9 cellular contexts compared by ENCODE assay signal in the genomic region with DNA sequence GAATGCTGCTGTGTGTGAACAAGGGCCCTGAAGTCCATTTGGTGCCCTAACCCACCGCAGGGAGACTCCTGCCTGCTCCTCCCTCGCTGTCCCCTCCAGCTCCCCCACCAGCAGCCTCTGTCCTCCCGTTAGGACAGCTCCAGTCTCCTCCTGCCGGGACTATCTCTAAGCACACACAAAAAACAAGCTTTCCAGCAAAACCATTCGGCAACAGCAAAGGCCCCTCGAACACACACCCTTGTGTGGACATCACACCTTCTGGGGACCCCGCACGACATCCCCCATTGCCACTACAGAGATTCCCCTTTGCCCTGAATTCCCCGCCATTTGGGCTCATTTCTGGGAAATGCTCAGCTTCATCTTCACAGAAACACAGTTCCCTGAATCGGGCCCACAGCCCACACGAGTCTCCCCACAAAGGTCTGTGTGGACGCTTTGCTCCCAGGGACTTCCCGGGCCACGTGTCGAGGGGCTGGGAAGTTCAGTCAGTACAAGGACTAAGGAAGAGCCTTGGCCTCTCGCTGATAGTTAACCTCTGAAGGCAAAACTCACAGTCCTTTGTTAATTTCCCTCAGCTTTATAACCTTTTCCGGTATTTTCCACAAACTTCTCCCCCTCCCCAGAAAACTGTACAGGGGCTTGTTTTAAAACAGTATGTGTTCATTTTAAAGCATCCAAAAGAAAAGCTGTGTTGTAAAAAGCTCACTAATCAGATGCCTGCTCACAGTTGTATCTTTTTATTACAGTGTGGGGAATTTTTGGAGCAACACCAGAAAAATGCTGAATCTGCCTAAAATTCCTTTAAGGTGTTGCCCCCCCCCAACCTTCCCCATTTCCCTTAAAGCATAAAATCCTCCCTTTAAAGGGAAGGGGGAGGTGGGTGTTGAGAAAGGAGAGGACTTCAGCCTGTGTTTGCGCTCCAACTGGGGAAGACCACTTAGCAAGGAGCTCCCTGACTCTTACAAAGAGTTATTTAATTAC. TPM values are rescaled to one million over a fixed set of nuclear protein-coding genes. Genes with fewer than 3 reads are reported as not detected.
DNase-seq lines count a peak whose midpoint lies in the region; ATAC-seq and TF ChIP-seq lines count a peak whose summit lies in the region.
"Had no signal": no experiment of that assay in that cellular context is flagged by ENCODE, and none has a peak within 500 bp of the region (broad histone marks: within the 10 kb centered on the region; RNA-seq: fewer than 3 reads in every experiment).

No MANE protein-coding gene starts in this region.

- POLR2A ChIA-PET in A673 (lab: Charles Lee; ENCODE audit: low non-redundant PET): no interaction called here

- H3K9me3 ChIP-seq in A673 (ENCODE audit: low read depth, low read length, poor library complexity, severe bottlenecking): no peaks in the 10 kb centered on the region
- H3K9me3 ChIP-seq in WERI-Rb-1 (ENCODE audit: severe bottlenecking): no peaks in the 10 kb centered on the region

- H3K36me3 ChIP-seq in A673 (ENCODE audit: insufficient read depth, low read length, poor library complexity, severe bottlenecking): peaks cover 9% of the 10 kb centered on the region
- peaks cover 51% of the 10 kb centered on the region for H3K36me3 ChIP-seq in WERI-Rb-1

- H3K4me3 ChIP-seq in A673 (ENCODE audit: low read depth, low read length, poor library complexity, severe bottlenecking): no peak overlapping the region
- no peak overlapping the region for H3K4me3 ChIP-seq in WERI-Rb-1 (ENCODE audit: low read depth, low read length)

- H3K4me3 Mint-ChIP-seq in IgD-negative memory B cell (peak overlapping the region; percentile 33 to 90 (median 66)), natural killer cell (peak overlapping the region; percentile 94)

- ATAC-seq in natural killer cell: no peak
- ATAC-seq in GM18505 (IDR thresholded peaks at IDR 0.05; ENCODE audit: unreplicated experiment): no peak

- no peaks in the 10 kb centered on the region for H3K27me3 ChIP-seq in A673 (replicated peaks; ENCODE audit: insufficient read depth, low read depth, low read length, poor library complexity)
- no peaks in the 10 kb centered on the region for H3K27me3 ChIP-seq in WERI-Rb-1 (ENCODE audit: insufficient read depth, low read depth, severe bottlenecking)

- BruUV-seq in A673 (replicated peaks; lab: Mats Ljungman, UMichigan): no TSS peak

- TF ChIP-seq CTCF in A673 (conservative IDR thresholded peaks at IDR 0.05; ENCODE audit: low read depth, low read length) (no peak), natural killer cell (IDR thresholded peaks at IDR 0.05) (no peak), WERI-Rb-1 (IDR thresholded peaks at IDR 0.05; ENCODE audit: low read depth, low read length) (no peak)

- H3K36me3 Mint-ChIP-seq in IgD-negative memory B cell (no peaks in the 10 kb centered on the region), natural killer cell (peaks cover 13% of the 10 kb centered on the region)

- intact Hi-C loops in A673 (cut with micrococcal nuclease; ENCODE audit: unreplicated experiment): no loop called here
- intact Hi-C loops in natural killer cell (cut with micrococcal nuclease): no loop called here

- DNase-seq in A673 (ENCODE audit: low spot score) (no peak), cerebellar cortex (ENCODE audit: low spot score) (peak; percentile 44), natural killer cell (no peak), WERI-Rb-1 (no peak), D341Med (ENCODE audit: low spot score) (no peak), GDM1 (lab: John Stamatoyannopoulos, UW) (no peak)
- DNase-seq: stimulated activated CD4-positive, alpha-beta T cell treated with anti-CD3 and anti-CD28 coated beads, Interleukin-4, amount 100 ng/mL, for 1 hour had no signal

- H3K4me1 Mint-ChIP-seq in IgD-negative memory B cell: peaks cover 46 to 59% (median 54%) of the 10 kb centered on the region in 3 donors
- H3K4me1 Mint-ChIP-seq in natural killer cell: peaks cover 91 to 97% of the 10 kb centered on the region in 2 donors

- CTCF ChIA-PET in A673 (lab: Charles Lee): no interaction called here

- peak overlapping the region; percentile 78 for H3K27ac ChIP-seq in A673 (ENCODE audit: low read depth, low read length, poor library complexity, severe bottlenecking)
- H3K27ac ChIP-seq in WERI-Rb-1: no peak overlapping the region

- peak overlapping the region; percentile 40 to 98 (median 81) for H3K27ac Mint-ChIP-seq in IgD-negative memory B cell
- peak overlapping the region; percentile 95 to 96 for H3K27ac Mint-ChIP-seq in natural killer cell

- H3K27me3 Mint-ChIP-seq in IgD-negative memory B cell: peaks cover 2% of the 10 kb centered on the region
- no peaks in the 10 kb centered on the region for H3K27me3 Mint-ChIP-seq in natural killer cell (ENCODE audit: low read depth in 2 of 2)

- H3K9me3 Mint-ChIP-seq in IgD-negative memory B cell: no peaks in the 10 kb centered on the region
- H3K9me3 Mint-ChIP-seq in natural killer cell: no peaks in the 10 kb centered on the region

- peaks cover 74% of the 10 kb centered on the region for H3K4me1 ChIP-seq in A673 (ENCODE audit: insufficient read depth, low read length, poor library complexity, severe bottlenecking)

- TF ChIP-seq POLR2A in GM18505 (IDR thresholded peaks at IDR 0.05; ENCODE audit: borderline replicate concordance, extremely low read depth, insufficient read depth, insufficient read length): no peak

RNA-seq across cellular contexts. Expression of gene SMAD7, which starts 25.9 kb away (rescaled TPM):
- total RNA-seq in A673 (2021): 11.4 and 12.0 TPM in 2 replicates
- polyA plus RNA-seq in IgD-negative memory B cell: 0.48 TPM
- 100 to 1,000 TPM; 127 to 204 (median 182) TPM for total RNA-seq in natural killer cell
